1 cellular context compared by ENCODE assay signal in genomic region chr6:31158863-31159855, GRCh38.
A peak's percentile ranks its signal among the peaks of the same experiment; 100 is the strongest.
TF ChIP-seq lines count a peak whose summit lies in the region.

No MANE protein-coding gene starts in this region.

TF ChIP-seq in HepG2, 621 proteins besides CTCF, POLR2A, EP300 and RAD21 (continued from another document and continues in another):
- TF ChIP-seq IRF9 (CRISPR knock-in tag; IDR thresholded peaks at IDR 0.05; ENCODE audit: borderline replicate concordance) (no peak; the same call in 1 of the 2 replicates), SKIL (CRISPR knock-in tag; IDR thresholded peaks at IDR 0.05; ENCODE audit: borderline replicate concordance) (no peak), ZSCAN9 (CRISPR knock-in tag; IDR thresholded peaks at IDR 0.05; ENCODE audit: borderline replicate concordance) (no peak), CHD2 (IDR thresholded peaks at IDR 0.05; ENCODE audit: low read depth, low read length) (no peak), ZSCAN25 (CRISPR knock-in tag; IDR thresholded peaks at IDR 0.05) (no peak), ZNF552 (CRISPR knock-in tag; IDR thresholded peaks at IDR 0.05; ENCODE audit: borderline replicate concordance) (no peak), PHF21A (CRISPR knock-in tag; IDR thresholded peaks at IDR 0.05) (no peak), FOXK1 (CRISPR knock-in tag; IDR thresholded peaks at IDR 0.05; ENCODE audit: borderline replicate concordance, low read depth) (no peak), ZNF558 (CRISPR knock-in tag; IDR thresholded peaks at IDR 0.05; ENCODE audit: borderline replicate concordance) (0 out of 2 replicates have a peak, but pooled peaks have one; percentile 90), MTA3 (CRISPR knock-in tag; IDR thresholded peaks at IDR 0.05) (no peak), SNAPC5 (CRISPR knock-in tag; IDR thresholded peaks at IDR 0.05; ENCODE audit: borderline replicate concordance) (no peak), ELF3 (CRISPR knock-in tag; IDR thresholded peaks at IDR 0.05) (no peak), ZNF275 (CRISPR knock-in tag; IDR thresholded peaks at IDR 0.05; ENCODE audit: borderline replicate concordance) (0 out of 2 replicates have a peak, but pooled peaks have one; percentile 40), ZC3H4 (CRISPR knock-in tag; IDR thresholded peaks at IDR 0.05; ENCODE audit: borderline replicate concordance) (no peak), PHB2 (IDR thresholded peaks at IDR 0.05; ENCODE audit: partially characterized antibody) (no peak), ZIK1 (CRISPR knock-in tag; IDR thresholded peaks at IDR 0.05; ENCODE audit: borderline replicate concordance, low read depth) (no peak), MIER2 (CRISPR knock-in tag; IDR thresholded peaks at IDR 0.05) (no peak), HDAC6 (IDR thresholded peaks at IDR 0.05; ENCODE audit: low read depth, low read length) (no peak), ZNF3 (CRISPR knock-in tag; IDR thresholded peaks at IDR 0.05) (no peak), ZNF460 (CRISPR knock-in tag; IDR thresholded peaks at IDR 0.05; ENCODE audit: borderline replicate concordance) (no peak), HNF4G (IDR thresholded peaks at IDR 0.05; ENCODE audit: borderline replicate concordance, low read depth, low read length) (no peak), HNF4G (CRISPR knock-in tag; IDR thresholded peaks at IDR 0.05; ENCODE audit: borderline replicate concordance, low read depth) (no peak), ZNF784 (CRISPR knock-in tag; IDR thresholded peaks at IDR 0.05; ENCODE audit: borderline replicate concordance) (no peak), ZNF629 (CRISPR knock-in tag; conservative IDR thresholded peaks at IDR 0.05) (0 out of 2 replicates have a peak, but pooled peaks have one; percentile 21), FOXJ3 (CRISPR knock-in tag; IDR thresholded peaks at IDR 0.05; ENCODE audit: borderline replicate concordance) (no peak), TSC22D2 (CRISPR knock-in tag; IDR thresholded peaks at IDR 0.05; ENCODE audit: borderline replicate concordance) (no peak), ZSCAN12 (CRISPR knock-in tag; IDR thresholded peaks at IDR 0.05) (no peak), THAP9 (CRISPR knock-in tag; IDR thresholded peaks at IDR 0.05; ENCODE audit: borderline replicate concordance) (no peak), KIAA2018 (CRISPR knock-in tag; IDR thresholded peaks at IDR 0.05; ENCODE audit: borderline replicate concordance) (no peak), ZNF343 (CRISPR knock-in tag; IDR thresholded peaks at IDR 0.05) (no peak), BORCS8-MEF2B (CRISPR knock-in tag; IDR thresholded peaks at IDR 0.05) (0 out of 2 replicates have a peak, but pooled peaks have one; percentile 18), NR2F2 (IDR thresholded peaks at IDR 0.05; ENCODE audit: borderline replicate concordance, low read depth) (no peak), ATRX (CRISPR knock-in tag; IDR thresholded peaks at IDR 0.05; ENCODE audit: borderline replicate concordance) (no peak), ZNF891 (CRISPR knock-in tag; IDR thresholded peaks at IDR 0.05) (peak; percentile 12), SALL1 (CRISPR knock-in tag; IDR thresholded peaks at IDR 0.05) (no peak), KAT8 (CRISPR knock-in tag; IDR thresholded peaks at IDR 0.05) (no peak), PRMT3 (CRISPR knock-in tag; IDR thresholded peaks at IDR 0.05; ENCODE audit: borderline replicate concordance, low read depth) (no peak), CAMTA2 (CRISPR knock-in tag; IDR thresholded peaks at IDR 0.05; ENCODE audit: borderline replicate concordance) (0 out of 2 replicates have a peak, but pooled peaks have one; percentile 7), ZNF652 (CRISPR knock-in tag; IDR thresholded peaks at IDR 0.05; ENCODE audit: borderline replicate concordance, low read depth) (no peak), KDM5B (CRISPR knock-in tag; IDR thresholded peaks at IDR 0.05; ENCODE audit: borderline replicate concordance) (no peak), ZNF124 (CRISPR knock-in tag; IDR thresholded peaks at IDR 0.05) (no peak), TAF1 (CRISPR knock-in tag; IDR thresholded peaks at IDR 0.05) (peak; percentile 44; the same call in 1 of the 2 replicates), NR2C2 (CRISPR knock-in tag; IDR thresholded peaks at IDR 0.05; ENCODE audit: borderline replicate concordance) (no peak), NR1H2 (CRISPR knock-in tag; IDR thresholded peaks at IDR 0.05; ENCODE audit: borderline replicate concordance, low read depth) (no peak), HOXA7 (CRISPR knock-in tag; IDR thresholded peaks at IDR 0.05) (0 out of 2 replicates have a peak, but pooled peaks have one; percentile 23), SSRP1 (CRISPR knock-in tag; IDR thresholded peaks at IDR 0.05) (no peak), GPBP1L1 (CRISPR knock-in tag; IDR thresholded peaks at IDR 0.05) (no peak), GABPB1 (CRISPR knock-in tag; IDR thresholded peaks at IDR 0.05) (no peak; the same call in 1 of the 2 replicates), PAWR (CRISPR knock-in tag; IDR thresholded peaks at IDR 0.05; ENCODE audit: borderline replicate concordance) (no peak), KMT2A (CRISPR knock-in tag; IDR thresholded peaks at IDR 0.05) (no peak), ZNF576 (CRISPR knock-in tag; IDR thresholded peaks at IDR 0.05) (no peak), DNMT1 (CRISPR knock-in tag; IDR thresholded peaks at IDR 0.05) (no peak), MATR3 (CRISPR knock-in tag; IDR thresholded peaks at IDR 0.05) (no peak)
